ENCODE assay signal across 8 cellular contexts in genomic region chr11:19905280-19905853, GRCh38.
A peak's percentile ranks its signal among the peaks of the same experiment; 100 is the strongest.
DNase-seq lines count a peak whose midpoint lies in the region; ATAC-seq and TF ChIP-seq lines count a peak whose summit lies in the region.

No MANE protein-coding gene starts in this region.

- peak; percentile 59 for ATAC-seq in mucosa of descending colon
- no peak for ATAC-seq in HG03378 (IDR thresholded peaks at IDR 0.05; ENCODE audit: unreplicated experiment)

- H3K9me3 Mint-ChIP-seq in activated CD4-positive, alpha-beta memory T cell treated with anti-CD3 and anti-CD28 coated beads for 36 hours, result no peaks in the 10 kb centered on the region

- no peak overlapping the region for H3K4me3 Mint-ChIP-seq in activated CD4-positive, alpha-beta memory T cell treated with anti-CD3 and anti-CD28 coated beads for 36 hours

- no peak overlapping the region for H3K4me3 ChIP-seq in mucosa of descending colon

- no peaks in the 10 kb centered on the region for H3K4me1 ChIP-seq in mucosa of descending colon (ENCODE audit: low read depth)

- no peak for TF ChIP-seq CTCF in mucosa of descending colon (IDR thresholded peaks at IDR 0.05)

- no peaks in the 10 kb centered on the region for H3K4me1 Mint-ChIP-seq in activated CD4-positive, alpha-beta memory T cell treated with anti-CD3 and anti-CD28 coated beads for 36 hours (ENCODE audit: low read depth)

- H3K9me3 ChIP-seq in mucosa of descending colon, result no peaks in the 10 kb centered on the region

- no peaks in the 10 kb centered on the region for H3K27me3 Mint-ChIP-seq in activated CD4-positive, alpha-beta memory T cell treated with anti-CD3 and anti-CD28 coated beads for 36 hours

- DNase-seq in SKM-1 (lab: John Stamatoyannopoulos, UW; ENCODE audit: unreplicated experiment) (peak; percentile 2), SKM-1 treated with dmso at 0.1 percent for 144 hours (lab: John Stamatoyannopoulos, UW; ENCODE audit: unreplicated experiment) (no peak), NCI-H460 (ENCODE audit: extremely low read depth, low read depth) (peak; percentile 21), dermis microvascular lymphatic vessel endothelial cell (ENCODE audit: low read depth in 2 of 2) (peak; percentile 16 to 62), mucosa of descending colon (no peak)
- DNase-seq in activated CD4-positive, alpha-beta memory T cell treated with anti-CD3 and anti-CD28 coated beads for 36 hours, result no peak
- no peak for DNase-seq in stimulated activated CD4-positive, alpha-beta T cell treated with anti-CD3 and anti-CD28 coated beads, Interleukin-4, amount 100 ng/mL, for 1 hour

- CTCF ChIA-PET in activated CD4-positive, alpha-beta memory T cell treated with anti-CD3 and anti-CD28 coated beads for 36 hours (lab: Charles Lee), result interaction anchor here (0.6 to 4.7 kb wide), 8 partner anchors 127 to 348 kb away, joined by 3 to 27 read pairs (median 4); no protein-coding TSS in a partner anchor

- no peaks in the 10 kb centered on the region for H3K36me3 ChIP-seq in mucosa of descending colon (ENCODE audit: low read depth)

- H3K36me3 Mint-ChIP-seq in activated CD4-positive, alpha-beta memory T cell treated with anti-CD3 and anti-CD28 coated beads for 36 hours, result no peaks in the 10 kb centered on the region

- POLR2A ChIA-PET in activated CD4-positive, alpha-beta memory T cell treated with anti-CD3 and anti-CD28 coated beads for 36 hours (lab: Charles Lee), result no interaction called here

- no peak overlapping the region for H3K27ac Mint-ChIP-seq in activated CD4-positive, alpha-beta memory T cell treated with anti-CD3 and anti-CD28 coated beads for 36 hours

- intact Hi-C loops in mucosa of descending colon (cut with DNase I, micrococcal nuclease), result loop anchor here in 1 of 2 donors (10.0 kb wide), 1 partner anchor 341 kb away; no protein-coding TSS in a partner anchor
- intact Hi-C loops in activated CD4-positive, alpha-beta memory T cell treated with anti-CD3 and anti-CD28 coated beads for 36 hours (cut with micrococcal nuclease), result loop anchor here (10.0 kb wide), 1 partner anchor 161 kb away; no protein-coding TSS in a partner anchor

Comparison
In these comparisons a context has a peak if more than half of its experiments do, and no peak if none do; other contexts are left out.
1. DNase-seq: peak in SKM-1 (single experiment), NCI-H460 (single experiment) and dermis microvascular lymphatic vessel endothelial cell (2 of 2); none in SKM-1 treated with dmso at 0.1 percent for 144 hours (single experiment), mucosa of descending colon (0 of 3), activated CD4-positive, alpha-beta memory T cell treated with anti-CD3 and anti-CD28 coated beads for 36 hours (single experiment) and stimulated activated CD4-positive, alpha-beta T cell treated with anti-CD3 and anti-CD28 coated beads, Interleukin-4, amount 100 ng/mL, for 1 hour (single experiment).